23 cellular contexts compared by ENCODE assay signal in genomic region chr5:178505639-178506407, GRCh38.
DNase-seq lines count a peak whose midpoint lies in the region; ATAC-seq and TF ChIP-seq lines count a peak whose summit lies in the region.
"Had no signal": no experiment of that assay in that cellular context is flagged by ENCODE, and none has a peak within 500 bp of the region (broad histone marks: within the 10 kb centered on the region; RNA-seq: fewer than 3 reads in every experiment).

No MANE protein-coding gene starts in this region.

- H2AFZ ChIP-seq in DND-41 (ENCODE audit: low read depth, low read length), result peak overlapping the region; percentile 13; the same call in 1 of the 2 replicates

- no peaks in the 10 kb centered on the region for H3K79me2 ChIP-seq in DND-41 (ENCODE audit: insufficient read depth, low read length)

- H3K9ac ChIP-seq in BLaER1 (peak overlapping the region; percentile 34; the same call in 1 of the 2 replicates), DND-41 (ENCODE audit: low read depth, low read length) (no peak overlapping the region)

- DNase-seq in DND-41 (no peak), UCSD-AML1 (lab: John Stamatoyannopoulos, UW; ENCODE audit: unreplicated experiment) (peak; percentile 69), iPS-NIHi7 (ENCODE audit: extremely low spot score) (no peak)
- DNase-seq: CD4-positive, alpha-beta T cell; COR-L47; DMS 273 treated with DMSO at 0.1 percent for 48 hours; DMS79 treated with DMSO at 0.1 percent for 48 hours; MG63; NCI-H1092; NCI-H1436; NCI-H187 treated with DMSO at 0.1 percent for 48 hours; NCI-H2107; NCI-H2227 treated with DMSO at 0.1 percent for 48 hours; NCI-H510A; NK-92 treated with Interleukin-12 subunit alpha and Interleukin-12 subunit beta, amount 100 ng/mL, for 24 hours; SJCRH30 had no signal

- H3K9me3 ChIP-seq in BLaER1, result peaks cover 34% of the 10 kb centered on the region
- H3K9me3 ChIP-seq in DND-41 (ENCODE audit: insufficient read depth, low read length, severe bottlenecking), result no peaks in the 10 kb centered on the region
- H3K9me3 ChIP-seq in neutrophil, result no peaks in the 10 kb centered on the region
- H3K9me3 ChIP-seq: SJCRH30 had no signal

- no peak for ATAC-seq in DND-41 (ENCODE audit: insufficient read depth, low read depth)
- ATAC-seq in GM18873 (IDR thresholded peaks at IDR 0.05; ENCODE audit: low FRiP score, unreplicated experiment), result no peak
- ATAC-seq in GM21360 (IDR thresholded peaks at IDR 0.05; ENCODE audit: unreplicated experiment), result no peak
- ATAC-seq: A549, GM12878 had no signal

- H3K36me3 ChIP-seq in BLaER1, result no peaks in the 10 kb centered on the region
- no peaks in the 10 kb centered on the region for H3K36me3 ChIP-seq in DND-41 (ENCODE audit: insufficient read depth, low read length)
- H3K36me3 ChIP-seq in neutrophil, result no peaks in the 10 kb centered on the region
- H3K36me3 ChIP-seq: SJCRH30 had no signal

- no peak for TF ChIP-seq CTCF in DND-41 (IDR thresholded peaks at IDR 0.05; ENCODE audit: borderline replicate concordance, extremely low read depth, low read length, poor library complexity, severe bottlenecking)
- TF ChIP-seq CTCF in neutrophil (IDR thresholded peaks at IDR 0.05), result no peak

- H3K27ac ChIP-seq in BLaER1 (peak overlapping the region; percentile 75), DND-41 (ENCODE audit: low read length) (no peak overlapping the region), neutrophil (peak overlapping the region; percentile 36)
- H3K27ac ChIP-seq: A549, RWPE1, SJCRH30 had no signal

- H3K4me2 ChIP-seq in BLaER1 (peak overlapping the region; percentile 55), DND-41 (ENCODE audit: insufficient read depth, low read length) (no peak overlapping the region)
- H3K4me2 ChIP-seq: A549 had no signal

- H3K4me1 ChIP-seq in BLaER1 (peaks cover 56% of the 10 kb centered on the region), DND-41 (ENCODE audit: insufficient read depth, low read length) (no peaks in the 10 kb centered on the region), neutrophil (ENCODE audit: control insufficient read depth in 1 of 2, insufficient read depth in 1 of 2, low read depth in 1 of 2, low read length in 1 of 2) (peaks cover 12 to 27% of the 10 kb centered on the region in 2 experiments)
- H3K4me1 ChIP-seq: A549, SJCRH30 had no signal

- H3K4me3 ChIP-seq in BLaER1 (no peak overlapping the region), DND-41 (ENCODE audit: low read depth in 1 of 2, low read length in 2 of 2) (no peak overlapping the region), neutrophil (ENCODE audit: low read depth in 1 of 2, low read length in 1 of 2) (no peak overlapping the region)
- H3K4me3 ChIP-seq: A549, GM12878, MG63, SJCRH30 had no signal

- H4K20me1 ChIP-seq in BLaER1 (no peaks in the 10 kb centered on the region), DND-41 (ENCODE audit: insufficient read depth, low read length) (no peaks in the 10 kb centered on the region)

- no peaks in the 10 kb centered on the region for H3K27me3 ChIP-seq in BLaER1
- no peaks in the 10 kb centered on the region for H3K27me3 ChIP-seq in DND-41 (ENCODE audit: insufficient read depth, low read length, poor library complexity)
- H3K27me3 ChIP-seq in neutrophil, result no peaks in the 10 kb centered on the region
- H3K27me3 ChIP-seq: MG63, SJCRH30 had no signal
